Comparison of ENCODE assay signal across 22 cellular contexts in genomic region chr13:23504188-23504587, GRCh38.
DNase-seq lines count a peak whose midpoint lies in the region; ATAC-seq and TF ChIP-seq lines count a peak whose summit lies in the region.
"Had no signal": no experiment of that assay in that cellular context is flagged by ENCODE, and none has a peak within 500 bp of the region (broad histone marks: within the 10 kb centered on the region; RNA-seq: fewer than 3 reads in every experiment).

No MANE protein-coding gene starts in this region.

- peak; percentile 72 for ATAC-seq in PC-3
- no peak for ATAC-seq in HG02852 (IDR thresholded peaks at IDR 0.05; ENCODE audit: unreplicated experiment)
- ATAC-seq in GM21619 (IDR thresholded peaks at IDR 0.05; ENCODE audit: unreplicated experiment): no peak
- ATAC-seq: activated CD8-positive, alpha-beta T cell treated with anti-CD3 and anti-CD28 coated beads for 36 hours; gastrocnemius medialis; pancreas; T-helper 17 cell had no signal

- TF ChIP-seq CTCF in PC-3 (conservative IDR thresholded peaks at IDR 0.05; ENCODE audit: low read depth, low read length) (no peak), retinal pigment epithelial cell (conservative IDR thresholded peaks at IDR 0.05; ENCODE audit: low read depth, low read length) (no peak)

- POLR2A ChIA-PET in PC-3 (lab: Charles Lee; ENCODE audit: unreplicated experiment): no interaction called here

- H3K79me2 ChIP-seq in PC-3 (ENCODE audit: low read length): no peaks in the 10 kb centered on the region

- no TSS peak for BruUV-seq in PC-3 (replicated peaks; lab: Mats Ljungman, UMichigan)

- H3K4me1 ChIP-seq in PC-3 (ENCODE audit: insufficient read depth, low read length): peaks cover 45% of the 10 kb centered on the region
- H3K4me1 ChIP-seq: HAP-1, pancreas had no signal

- no peak overlapping the region; the same call in 1 of the 2 replicates for H2AFZ ChIP-seq in PC-3 (ENCODE audit: low read length)

- peak overlapping the region; percentile 15; the same call in 1 of the 2 replicates for H3K9ac ChIP-seq in PC-3 (ENCODE audit: low read length)
- H3K9ac ChIP-seq: BLaER1 had no signal

- no peaks in the 10 kb centered on the region for H3K36me3 ChIP-seq in PC-3 (ENCODE audit: low read depth, low read length)
- H3K36me3 ChIP-seq: BLaER1, gastrocnemius medialis, HAP-1, pancreas had no signal

- H3K27ac ChIP-seq in PC-3 (ENCODE audit: low read length): peak overlapping the region; percentile 73
- H3K27ac ChIP-seq: BLaER1, gastrocnemius medialis, pancreas had no signal

- H3K9me3 ChIP-seq in PC-3 (ENCODE audit: low read length): no peaks in the 10 kb centered on the region
- H3K9me3 ChIP-seq: BLaER1, gastrocnemius medialis, HAP-1, pancreas had no signal

- no peaks in the 10 kb centered on the region for H3K9me2 ChIP-seq in PC-3 (replicated peaks; ENCODE audit: low read length)

- CTCF ChIA-PET in PC-3 (lab: Charles Lee): no interaction called here

- H3K4me3 ChIP-seq in PC-3 (ENCODE audit: low read length) (no peak overlapping the region), retinal pigment epithelial cell (ENCODE audit: low read length) (no peak overlapping the region)
- H3K4me3 ChIP-seq: BLaER1, gastrocnemius medialis, HAP-1, pancreas had no signal

- DNase-seq in ELR (ENCODE audit: low read depth) (peak; percentile 84), PC-3 (peak; percentile 85), fibroblast of peridontal ligament (ENCODE audit: extremely low read depth) (peak; percentile 58), retinal pigment epithelial cell (ENCODE audit: low read depth) (peak; percentile 60), NCI-H2171 (lab: John Stamatoyannopoulos, UW) (no peak), NCI-H446 treated with DMSO at 0.1 percent for 48 hours (lab: John Stamatoyannopoulos, UW) (no peak)
- DNase-seq: activated CD4-positive, CD25-positive, alpha-beta regulatory T cell; activated CD8-positive, alpha-beta T cell treated with anti-CD3 and anti-CD28 coated beads for 36 hours; activated naive CD4-positive, alpha-beta T cell treated with anti-CD3 and anti-CD28 coated beads, Interleukin-2, amount 10 ng/mL, durations not matched to agents 7 days and 5 days; activated T-cell treated with anti-CD3 and anti-CD28 coated beads, Interleukin-2, amount 50 U/mL, for 24 hours; cortex of kidney; gastrocnemius medialis; NCI-H2081 treated with DMSO at 0.1 percent for 48 hours; NCI-H69; pancreas; SHP77 treated with DMSO at 0.1 percent for 48 hours; stimulated activated CD4-positive, alpha-beta T cell treated with anti-CD3 and anti-CD28 coated beads, Interleukin-2, amount 100 ng/mL, for 48 hours; T-helper 17 cell had no signal

- H3F3A ChIP-seq in PC-3 (ENCODE audit: low read length, unreplicated experiment): no peaks in the 10 kb centered on the region

- intact Hi-C loops in PC-3 (cut with micrococcal nuclease): no loop called here

- H4K20me1 ChIP-seq in PC-3 (ENCODE audit: low read length): no peaks in the 10 kb centered on the region
- H4K20me1 ChIP-seq: BLaER1 had no signal

- no peaks in the 10 kb centered on the region for H3K27me3 ChIP-seq in PC-3 (ENCODE audit: low read length)
- H3K27me3 ChIP-seq: BLaER1, gastrocnemius medialis, pancreas had no signal

- peak overlapping the region; percentile 64 for H3K4me2 ChIP-seq in PC-3 (ENCODE audit: low read length)
- H3K4me2 ChIP-seq: BLaER1 had no signal

Comparison
In these comparisons a context has a peak if more than half of its experiments do, and no peak if none do; other contexts are left out.
1. DNase-seq: peak in ELR (single experiment), PC-3 (single experiment), fibroblast of peridontal ligament (single experiment) and retinal pigment epithelial cell (single experiment); none in NCI-H2171 (single experiment) and NCI-H446 treated with DMSO at 0.1 percent for 48 hours (single experiment).